22 cellular contexts compared by ENCODE assay signal in genomic region chr20:16939051-16939450, GRCh38.
"Had no signal": no experiment of that assay in that cellular context is flagged by ENCODE, and none has a peak within 500 bp of the region (broad histone marks: within the 10 kb centered on the region; RNA-seq: fewer than 3 reads in every experiment).

No MANE protein-coding gene starts in this region.

- DNase-seq: colonic mucosa; cortex of kidney; dermis blood vessel endothelial cell; dorsolateral prefrontal cortex; effector CD4-positive, alpha-beta T cell; effector CD8-positive, alpha-beta T cell; effector memory CD4-positive, alpha-beta T cell; effector memory CD8-positive, alpha-beta T cell; endodermal cell; erythroblast; esophagus squamous epithelium; foreskin fibroblast; foreskin keratinocyte; gastrocnemius medialis; glutamatergic neuron; head of caudate nucleus; heart left ventricle; heart right ventricle had no signal

- ATAC-seq: effector memory CD8-positive, alpha-beta T cell; esophagus mucosa; foreskin keratinocyte; gastrocnemius medialis; gastroesophageal sphincter; heart left ventricle; heart right ventricle had no signal

- H3K4me3 Mint-ChIP-seq: dendritic cell treated with granulocyte-macrophage colony-stimulating factor and Interleukin-4, amounts not matched to agents 40 ng/mL and 50 ng/mL, for 4 days; effector memory CD8-positive, alpha-beta T cell; endodermal cell had no signal

- H3K9me3 ChIP-seq: colonic mucosa, esophagus muscularis mucosa, esophagus squamous epithelium, gastrocnemius medialis, gastroesophageal sphincter had no signal

- H3K27ac Mint-ChIP-seq: dendritic cell treated with granulocyte-macrophage colony-stimulating factor and Interleukin-4, amounts not matched to agents 40 ng/mL and 50 ng/mL, for 4 days; effector memory CD8-positive, alpha-beta T cell; endodermal cell had no signal

- H3K4me1 Mint-ChIP-seq: endodermal cell had no signal

- H3K27me3 Mint-ChIP-seq: dendritic cell treated with granulocyte-macrophage colony-stimulating factor and Interleukin-4, amounts not matched to agents 40 ng/mL and 50 ng/mL, for 4 days; effector memory CD8-positive, alpha-beta T cell had no signal
